1 cellular context compared by ENCODE assay signal in the genomic region with DNA sequence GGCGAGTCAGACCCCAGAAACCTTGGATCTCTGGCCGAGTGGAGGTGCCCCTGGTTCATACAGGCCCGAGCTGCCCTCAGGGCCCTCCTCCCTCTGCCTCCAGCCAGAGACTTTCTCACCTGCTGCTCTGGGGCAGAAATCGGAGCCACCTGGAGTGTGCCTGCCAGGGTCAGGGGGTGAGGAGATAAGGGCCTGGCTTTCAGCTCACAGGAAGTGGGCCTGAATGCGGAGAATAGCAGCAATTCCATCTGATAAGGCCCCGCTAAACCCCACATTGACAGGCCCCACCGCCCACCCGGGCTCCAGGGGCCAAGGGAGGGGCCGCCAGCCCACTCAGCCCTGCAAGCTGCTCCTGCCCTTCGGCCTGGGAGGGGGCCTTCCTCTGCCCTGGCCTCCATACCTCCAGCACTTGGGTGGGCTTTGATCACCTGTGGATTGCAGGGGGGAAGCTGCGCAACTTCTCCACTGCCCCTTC.
TF ChIP-seq lines count a peak whose summit lies in the region.

No MANE protein-coding gene starts in this region.

TF ChIP-seq in HepG2, 621 proteins besides CTCF, POLR2A, EP300 and RAD21 (continued from another document and continues in another):
- no peak for TF ChIP-seq MXI1 (IDR thresholded peaks at IDR 0.05; ENCODE audit: borderline replicate concordance, low read depth, low read length)
- TF ChIP-seq, protein P1, sequence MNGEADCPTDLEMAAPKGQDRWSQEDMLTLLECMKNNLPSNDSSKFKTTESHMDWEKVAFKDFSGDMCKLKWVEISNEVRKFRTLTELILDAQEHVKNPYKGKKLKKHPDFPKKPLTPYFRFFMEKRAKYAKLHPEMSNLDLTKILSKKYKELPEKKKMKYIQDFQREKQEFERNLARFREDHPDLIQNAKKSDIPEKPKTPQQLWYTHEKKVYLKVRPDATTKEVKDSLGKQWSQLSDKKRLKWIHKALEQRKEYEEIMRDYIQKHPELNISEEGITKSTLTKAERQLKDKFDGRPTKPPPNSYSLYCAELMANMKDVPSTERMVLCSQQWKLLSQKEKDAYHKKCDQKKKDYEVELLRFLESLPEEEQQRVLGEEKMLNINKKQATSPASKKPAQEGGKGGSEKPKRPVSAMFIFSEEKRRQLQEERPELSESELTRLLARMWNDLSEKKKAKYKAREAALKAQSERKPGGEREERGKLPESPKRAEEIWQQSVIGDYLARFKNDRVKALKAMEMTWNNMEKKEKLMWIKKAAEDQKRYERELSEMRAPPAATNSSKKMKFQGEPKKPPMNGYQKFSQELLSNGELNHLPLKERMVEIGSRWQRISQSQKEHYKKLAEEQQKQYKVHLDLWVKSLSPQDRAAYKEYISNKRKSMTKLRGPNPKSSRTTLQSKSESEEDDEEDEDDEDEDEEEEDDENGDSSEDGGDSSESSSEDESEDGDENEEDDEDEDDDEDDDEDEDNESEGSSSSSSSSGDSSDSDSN (CRISPR knock-in tag; IDR thresholded peaks at IDR 0.05), result 0 out of 2 replicates have a peak, but pooled peaks have one; percentile 23
- no peak for TF ChIP-seq HOXA7 (CRISPR knock-in tag; IDR thresholded peaks at IDR 0.05)
- no peak for TF ChIP-seq IRX3 (CRISPR knock-in tag; IDR thresholded peaks at IDR 0.05; ENCODE audit: borderline replicate concordance, low read depth)
- TF ChIP-seq ZNF766 (CRISPR knock-in tag; IDR thresholded peaks at IDR 0.05; ENCODE audit: borderline replicate concordance), result 0 out of 2 replicates have a peak, but pooled peaks have one; percentile 37
- TF ChIP-seq, protein P2, sequence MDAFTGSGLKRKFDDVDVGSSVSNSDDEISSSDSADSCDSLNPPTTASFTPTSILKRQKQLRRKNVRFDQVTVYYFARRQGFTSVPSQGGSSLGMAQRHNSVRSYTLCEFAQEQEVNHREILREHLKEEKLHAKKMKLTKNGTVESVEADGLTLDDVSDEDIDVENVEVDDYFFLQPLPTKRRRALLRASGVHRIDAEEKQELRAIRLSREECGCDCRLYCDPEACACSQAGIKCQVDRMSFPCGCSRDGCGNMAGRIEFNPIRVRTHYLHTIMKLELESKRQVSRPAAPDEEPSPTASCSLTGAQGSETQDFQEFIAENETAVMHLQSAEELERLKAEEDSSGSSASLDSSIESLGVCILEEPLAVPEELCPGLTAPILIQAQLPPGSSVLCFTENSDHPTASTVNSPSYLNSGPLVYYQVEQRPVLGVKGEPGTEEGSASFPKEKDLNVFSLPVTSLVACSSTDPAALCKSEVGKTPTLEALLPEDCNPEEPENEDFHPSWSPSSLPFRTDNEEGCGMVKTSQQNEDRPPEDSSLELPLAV (CRISPR knock-in tag; conservative IDR thresholded peaks at IDR 0.05; ENCODE audit: low read depth), result no peak
- TF ChIP-seq SIX4 (CRISPR knock-in tag; IDR thresholded peaks at IDR 0.05), result 0 out of 2 replicates have a peak, but pooled peaks have one; percentile 55
- TF ChIP-seq ZNF292 (CRISPR knock-in tag; IDR thresholded peaks at IDR 0.05; ENCODE audit: borderline replicate concordance, low read depth), result peak; percentile 66
- peak; percentile 60 for TF ChIP-seq ZFY (CRISPR knock-in tag; IDR thresholded peaks at IDR 0.05)
- TF ChIP-seq, protein P3, sequence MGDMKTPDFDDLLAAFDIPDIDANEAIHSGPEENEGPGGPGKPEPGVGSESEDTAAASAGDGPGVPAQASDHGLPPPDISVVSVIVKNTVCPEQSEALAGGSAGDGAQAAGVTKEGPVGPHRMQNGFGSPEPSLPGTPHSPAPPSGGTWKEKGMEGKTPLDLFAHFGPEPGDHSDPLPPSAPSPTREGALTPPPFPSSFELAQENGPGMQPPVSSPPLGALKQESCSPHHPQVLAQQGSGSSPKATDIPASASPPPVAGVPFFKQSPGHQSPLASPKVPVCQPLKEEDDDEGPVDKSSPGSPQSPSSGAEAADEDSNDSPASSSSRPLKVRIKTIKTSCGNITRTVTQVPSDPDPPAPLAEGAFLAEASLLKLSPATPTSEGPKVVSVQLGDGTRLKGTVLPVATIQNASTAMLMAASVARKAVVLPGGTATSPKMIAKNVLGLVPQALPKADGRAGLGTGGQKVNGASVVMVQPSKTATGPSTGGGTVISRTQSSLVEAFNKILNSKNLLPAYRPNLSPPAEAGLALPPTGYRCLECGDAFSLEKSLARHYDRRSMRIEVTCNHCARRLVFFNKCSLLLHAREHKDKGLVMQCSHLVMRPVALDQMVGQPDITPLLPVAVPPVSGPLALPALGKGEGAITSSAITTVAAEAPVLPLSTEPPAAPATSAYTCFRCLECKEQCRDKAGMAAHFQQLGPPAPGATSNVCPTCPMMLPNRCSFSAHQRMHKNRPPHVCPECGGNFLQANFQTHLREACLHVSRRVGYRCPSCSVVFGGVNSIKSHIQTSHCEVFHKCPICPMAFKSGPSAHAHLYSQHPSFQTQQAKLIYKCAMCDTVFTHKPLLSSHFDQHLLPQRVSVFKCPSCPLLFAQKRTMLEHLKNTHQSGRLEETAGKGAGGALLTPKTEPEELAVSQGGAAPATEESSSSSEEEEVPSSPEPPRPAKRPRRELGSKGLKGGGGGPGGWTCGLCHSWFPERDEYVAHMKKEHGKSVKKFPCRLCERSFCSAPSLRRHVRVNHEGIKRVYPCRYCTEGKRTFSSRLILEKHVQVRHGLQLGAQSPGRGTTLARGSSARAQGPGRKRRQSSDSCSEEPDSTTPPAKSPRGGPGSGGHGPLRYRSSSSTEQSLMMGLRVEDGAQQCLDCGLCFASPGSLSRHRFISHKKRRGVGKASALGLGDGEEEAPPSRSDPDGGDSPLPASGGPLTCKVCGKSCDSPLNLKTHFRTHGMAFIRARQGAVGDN (CRISPR knock-in tag; IDR thresholded peaks at IDR 0.05), result peak; percentile 94
- peak; percentile 45; the same call in 1 of the 2 replicates for TF ChIP-seq GATAD2A (CRISPR knock-in tag; IDR thresholded peaks at IDR 0.05)
- TF ChIP-seq, protein P4, sequence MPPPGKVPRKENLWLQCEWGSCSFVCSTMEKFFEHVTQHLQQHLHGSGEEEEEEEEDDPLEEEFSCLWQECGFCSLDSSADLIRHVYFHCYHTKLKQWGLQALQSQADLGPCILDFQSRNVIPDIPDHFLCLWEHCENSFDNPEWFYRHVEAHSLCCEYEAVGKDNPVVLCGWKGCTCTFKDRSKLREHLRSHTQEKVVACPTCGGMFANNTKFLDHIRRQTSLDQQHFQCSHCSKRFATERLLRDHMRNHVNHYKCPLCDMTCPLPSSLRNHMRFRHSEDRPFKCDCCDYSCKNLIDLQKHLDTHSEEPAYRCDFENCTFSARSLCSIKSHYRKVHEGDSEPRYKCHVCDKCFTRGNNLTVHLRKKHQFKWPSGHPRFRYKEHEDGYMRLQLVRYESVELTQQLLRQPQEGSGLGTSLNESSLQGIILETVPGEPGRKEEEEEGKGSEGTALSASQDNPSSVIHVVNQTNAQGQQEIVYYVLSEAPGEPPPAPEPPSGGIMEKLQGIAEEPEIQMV (CRISPR knock-in tag; IDR thresholded peaks at IDR 0.05; ENCODE audit: low read depth), result no peak
- no peak for TF ChIP-seq GABPA (IDR thresholded peaks at IDR 0.05; ENCODE audit: low read depth, low read length)
- peak; percentile 31; the same call in 1 of the 2 replicates for TF ChIP-seq GABPA (CRISPR knock-in tag; IDR thresholded peaks at IDR 0.05; ENCODE audit: low read depth)
- TF ChIP-seq MED8 (CRISPR knock-in tag; IDR thresholded peaks at IDR 0.05; ENCODE audit: insufficient replicate concordance), result peak; percentile 39
- TF ChIP-seq SP140L (CRISPR knock-in tag; IDR thresholded peaks at IDR 0.05; ENCODE audit: borderline replicate concordance), result no peak
- no peak for TF ChIP-seq NFKBIZ (CRISPR knock-in tag; IDR thresholded peaks at IDR 0.05)
- TF ChIP-seq, protein P5, sequence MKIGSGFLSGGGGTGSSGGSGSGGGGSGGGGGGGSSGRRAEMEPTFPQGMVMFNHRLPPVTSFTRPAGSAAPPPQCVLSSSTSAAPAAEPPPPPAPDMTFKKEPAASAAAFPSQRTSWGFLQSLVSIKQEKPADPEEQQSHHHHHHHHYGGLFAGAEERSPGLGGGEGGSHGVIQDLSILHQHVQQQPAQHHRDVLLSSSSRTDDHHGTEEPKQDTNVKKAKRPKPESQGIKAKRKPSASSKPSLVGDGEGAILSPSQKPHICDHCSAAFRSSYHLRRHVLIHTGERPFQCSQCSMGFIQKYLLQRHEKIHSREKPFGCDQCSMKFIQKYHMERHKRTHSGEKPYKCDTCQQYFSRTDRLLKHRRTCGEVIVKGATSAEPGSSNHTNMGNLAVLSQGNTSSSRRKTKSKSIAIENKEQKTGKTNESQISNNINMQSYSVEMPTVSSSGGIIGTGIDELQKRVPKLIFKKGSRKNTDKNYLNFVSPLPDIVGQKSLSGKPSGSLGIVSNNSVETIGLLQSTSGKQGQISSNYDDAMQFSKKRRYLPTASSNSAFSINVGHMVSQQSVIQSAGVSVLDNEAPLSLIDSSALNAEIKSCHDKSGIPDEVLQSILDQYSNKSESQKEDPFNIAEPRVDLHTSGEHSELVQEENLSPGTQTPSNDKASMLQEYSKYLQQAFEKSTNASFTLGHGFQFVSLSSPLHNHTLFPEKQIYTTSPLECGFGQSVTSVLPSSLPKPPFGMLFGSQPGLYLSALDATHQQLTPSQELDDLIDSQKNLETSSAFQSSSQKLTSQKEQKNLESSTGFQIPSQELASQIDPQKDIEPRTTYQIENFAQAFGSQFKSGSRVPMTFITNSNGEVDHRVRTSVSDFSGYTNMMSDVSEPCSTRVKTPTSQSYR (CRISPR knock-in tag; IDR thresholded peaks at IDR 0.05; ENCODE audit: borderline replicate concordance), result no peak; the same call in 1 of the 2 replicates
- TF ChIP-seq ZSCAN29 (CRISPR knock-in tag; conservative IDR thresholded peaks at IDR 0.05), result peak; percentile 87
- peak; percentile 21; the same call in 1 of the 2 replicates for TF ChIP-seq HDAC1 (CRISPR knock-in tag; IDR thresholded peaks at IDR 0.05)
- TF ChIP-seq, protein P6, sequence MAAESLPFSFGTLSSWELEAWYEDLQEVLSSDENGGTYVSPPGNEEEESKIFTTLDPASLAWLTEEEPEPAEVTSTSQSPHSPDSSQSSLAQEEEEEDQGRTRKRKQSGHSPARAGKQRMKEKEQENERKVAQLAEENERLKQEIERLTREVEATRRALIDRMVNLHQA (CRISPR knock-in tag; IDR thresholded peaks at IDR 0.05), result no peak
- 0 out of 2 replicates have a peak, but pooled peaks have one; percentile 15 for TF ChIP-seq IRF2 (CRISPR knock-in tag; IDR thresholded peaks at IDR 0.05)
- peak; percentile 32; the same call in 1 of the 2 replicates for TF ChIP-seq TARDBP (CRISPR knock-in tag; IDR thresholded peaks at IDR 0.05)
- 0 out of 2 replicates have a peak, but pooled peaks have one; percentile 26 for TF ChIP-seq ELF1 (CRISPR knock-in tag; IDR thresholded peaks at IDR 0.05)
- TF ChIP-seq SAP130 (CRISPR knock-in tag; IDR thresholded peaks at IDR 0.05; ENCODE audit: low read depth), result peak; percentile 27; the same call in 1 of the 2 replicates
- TF ChIP-seq ZNF792 (CRISPR knock-in tag; IDR thresholded peaks at IDR 0.05), result peak; percentile 88; the same call in 1 of the 2 replicates
- TF ChIP-seq, protein P7, sequence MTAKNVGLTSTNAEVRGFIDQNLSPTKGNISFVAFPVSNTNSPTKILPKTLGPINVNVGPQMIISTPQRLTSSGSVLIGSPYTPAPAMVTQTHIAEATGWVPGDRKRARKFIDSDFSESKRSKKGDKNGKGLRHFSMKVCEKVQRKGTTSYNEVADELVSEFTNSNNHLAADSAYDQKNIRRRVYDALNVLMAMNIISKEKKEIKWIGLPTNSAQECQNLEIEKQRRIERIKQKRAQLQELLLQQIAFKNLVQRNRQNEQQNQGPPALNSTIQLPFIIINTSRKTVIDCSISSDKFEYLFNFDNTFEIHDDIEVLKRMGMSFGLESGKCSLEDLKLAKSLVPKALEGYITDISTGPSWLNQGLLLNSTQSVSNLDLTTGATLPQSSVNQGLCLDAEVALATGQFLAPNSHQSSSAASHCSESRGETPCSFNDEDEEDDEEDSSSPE (CRISPR knock-in tag; IDR thresholded peaks at IDR 0.05), result 0 out of 2 replicates have a peak, but pooled peaks have one; percentile 22
- TF ChIP-seq ZNF30 (CRISPR knock-in tag; IDR thresholded peaks at IDR 0.05), result no peak
- TF ChIP-seq, protein P8, sequence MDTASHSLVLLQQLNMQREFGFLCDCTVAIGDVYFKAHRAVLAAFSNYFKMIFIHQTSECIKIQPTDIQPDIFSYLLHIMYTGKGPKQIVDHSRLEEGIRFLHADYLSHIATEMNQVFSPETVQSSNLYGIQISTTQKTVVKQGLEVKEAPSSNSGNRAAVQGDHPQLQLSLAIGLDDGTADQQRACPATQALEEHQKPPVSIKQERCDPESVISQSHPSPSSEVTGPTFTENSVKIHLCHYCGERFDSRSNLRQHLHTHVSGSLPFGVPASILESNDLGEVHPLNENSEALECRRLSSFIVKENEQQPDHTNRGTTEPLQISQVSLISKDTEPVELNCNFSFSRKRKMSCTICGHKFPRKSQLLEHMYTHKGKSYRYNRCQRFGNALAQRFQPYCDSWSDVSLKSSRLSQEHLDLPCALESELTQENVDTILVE (CRISPR knock-in tag; IDR thresholded peaks at IDR 0.05), result no peak
- no peak for TF ChIP-seq EEA1 (CRISPR knock-in tag; IDR thresholded peaks at IDR 0.05; ENCODE audit: borderline replicate concordance)
- no peak for TF ChIP-seq SMC3 (IDR thresholded peaks at IDR 0.05; ENCODE audit: low read length)
- TF ChIP-seq ZNF160 (CRISPR knock-in tag; IDR thresholded peaks at IDR 0.05), result no peak
- peak; percentile 38; the same call in 1 of the 2 replicates for TF ChIP-seq HOXA3 (CRISPR knock-in tag; IDR thresholded peaks at IDR 0.05)
- TF ChIP-seq ZBTB38 (CRISPR knock-in tag; IDR thresholded peaks at IDR 0.05), result peak; percentile 70; the same call in 1 of the 2 replicates
- TF ChIP-seq NR2F1 (CRISPR knock-in tag; IDR thresholded peaks at IDR 0.05), result peak in 1 of 2 experiments; percentile 31; a peak in 1 of 4 replicates
- TF ChIP-seq ZNF615 (CRISPR knock-in tag; IDR thresholded peaks at IDR 0.05; ENCODE audit: borderline replicate concordance), result no peak
- TF ChIP-seq GFI1 (CRISPR knock-in tag; IDR thresholded peaks at IDR 0.05; ENCODE audit: borderline replicate concordance), result peak; percentile 22; the same call in 1 of the 2 replicates
- TF ChIP-seq TCF7 (IDR thresholded peaks at IDR 0.05; ENCODE audit: low read depth), result 0 out of 2 replicates have a peak, but pooled peaks have one; percentile 15
- 0 out of 2 replicates have a peak, but pooled peaks have one; percentile 17 for TF ChIP-seq ZNF619 (CRISPR knock-in tag; IDR thresholded peaks at IDR 0.05)
